Comparison of ENCODE assay signal across 1 cellular context in the genomic region with DNA sequence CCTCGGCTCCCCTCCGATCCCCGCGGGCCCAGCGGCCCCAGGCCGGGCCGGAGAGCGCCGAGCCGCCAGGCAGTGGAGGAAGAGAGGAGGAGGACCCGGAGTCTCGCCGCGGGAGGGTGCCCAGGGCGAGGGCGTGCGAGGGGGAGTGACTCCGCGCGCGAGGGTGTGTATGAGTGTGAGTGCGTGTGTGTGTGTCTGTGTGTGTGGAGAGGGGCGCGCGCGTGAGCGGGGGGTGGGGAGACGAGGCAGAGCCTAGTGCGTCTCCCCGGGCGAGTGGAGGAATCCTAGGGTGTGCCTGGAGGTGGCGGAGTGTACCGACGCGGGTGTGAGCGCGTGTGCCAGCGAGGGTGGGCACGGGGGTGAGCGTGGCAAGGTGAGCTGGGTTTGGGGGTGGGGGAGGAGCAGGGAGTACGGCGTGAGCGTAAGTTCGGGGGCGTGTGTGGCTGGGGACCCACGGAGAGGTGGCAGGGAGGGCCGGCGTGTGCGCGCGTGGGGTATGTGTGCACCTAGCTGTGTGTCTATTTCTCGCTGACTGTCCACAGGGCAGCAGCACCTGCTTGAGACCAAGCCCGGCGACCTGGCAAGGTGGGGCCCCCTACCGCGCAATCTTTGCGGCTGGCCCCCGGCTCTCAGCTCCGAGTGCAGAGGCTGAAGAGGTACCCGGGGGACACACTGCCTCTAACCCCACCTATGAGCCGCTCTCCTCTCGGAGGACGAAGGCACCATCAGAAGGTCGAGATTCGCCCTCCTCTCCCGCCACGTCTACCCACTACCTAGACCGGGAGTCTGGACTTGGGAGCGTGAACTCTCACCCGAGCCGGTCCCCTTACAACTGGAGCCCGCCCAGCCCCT.
TF ChIP-seq lines count a peak whose summit lies in the region.

No MANE protein-coding gene starts in this region.

TF ChIP-seq in HEK293, 187 proteins besides CTCF, POLR2A, EP300 and RAD21 (continued from another document):
- TF ChIP-seq, protein P1, sequence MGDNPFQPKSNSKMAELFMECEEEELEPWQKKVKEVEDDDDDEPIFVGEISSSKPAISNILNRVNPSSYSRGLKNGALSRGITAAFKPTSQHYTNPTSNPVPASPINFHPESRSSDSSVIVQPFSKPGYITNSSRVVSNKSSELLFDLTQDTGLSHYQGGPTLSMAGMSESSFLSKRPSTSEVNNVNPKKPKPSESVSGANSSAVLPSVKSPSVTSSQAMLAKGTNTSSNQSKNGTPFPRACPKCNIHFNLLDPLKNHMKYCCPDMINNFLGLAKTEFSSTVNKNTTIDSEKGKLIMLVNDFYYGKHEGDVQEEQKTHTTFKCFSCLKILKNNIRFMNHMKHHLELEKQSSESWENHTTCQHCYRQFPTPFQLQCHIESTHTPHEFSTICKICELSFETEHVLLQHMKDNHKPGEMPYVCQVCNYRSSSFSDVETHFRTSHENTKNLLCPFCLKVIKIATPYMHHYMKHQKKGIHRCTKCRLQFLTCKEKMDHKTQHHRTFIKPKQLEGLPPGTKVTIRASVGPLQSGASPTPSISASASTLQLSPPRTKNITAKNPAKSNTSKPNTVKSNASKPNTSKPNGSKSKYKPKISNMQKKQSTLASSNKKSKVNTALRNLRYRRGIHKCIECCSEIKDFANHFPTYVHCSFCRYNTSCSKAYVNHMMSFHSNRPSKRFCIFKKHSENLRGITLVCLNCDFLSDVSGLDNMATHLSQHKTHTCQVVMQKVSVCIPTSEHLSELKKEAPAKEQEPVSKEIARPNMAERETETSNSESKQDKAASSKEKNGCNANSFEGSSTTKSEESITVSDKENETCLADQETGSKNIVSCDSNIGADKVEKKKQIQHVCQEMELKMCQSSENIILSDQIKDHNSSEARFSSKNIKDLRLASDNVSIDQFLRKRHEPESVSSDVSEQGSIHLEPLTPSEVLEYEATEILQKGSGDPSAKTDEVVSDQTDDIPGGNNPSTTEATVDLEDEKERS (tag by site-specific recombination; IDR thresholded peaks at IDR 0.05) = no peak
- TF ChIP-seq KLF16 (tag by site-specific recombination; IDR thresholded peaks at IDR 0.05) (peak; percentile 97), ZNF639 (tag by site-specific recombination; IDR thresholded peaks at IDR 0.05) (0 out of 2 replicates have a peak, but pooled peaks have one; percentile 17), ZNF623 (tag by site-specific recombination; IDR thresholded peaks at IDR 0.05) (no peak), ZNF530 (tag by site-specific recombination; IDR thresholded peaks at IDR 0.05; ENCODE audit: low read depth) (no peak), ZBTB8A (tag by site-specific recombination; IDR thresholded peaks at IDR 0.05) (peak; percentile 54), PRDM2 (tag by site-specific recombination; IDR thresholded peaks at IDR 0.05; ENCODE audit: borderline replicate concordance) (no peak), ZEB2 (tag by site-specific recombination; IDR thresholded peaks at IDR 0.05) (peak; percentile 70), ZNF776 (tag by site-specific recombination; IDR thresholded peaks at IDR 0.05; ENCODE audit: borderline replicate concordance) (0 out of 2 replicates have a peak, but pooled peaks have one; percentile 52), BCL6B (tag by site-specific recombination; IDR thresholded peaks at IDR 0.05) (no peak), ZNF621 (tag by site-specific recombination; IDR thresholded peaks at IDR 0.05) (no peak), ZNF792 (tag by site-specific recombination; IDR thresholded peaks at IDR 0.05) (peak; percentile 74; the same call in 1 of the 2 replicates), SCRT2 (tag by site-specific recombination; IDR thresholded peaks at IDR 0.05) (no peak), ZNF664 (tag by site-specific recombination; IDR thresholded peaks at IDR 0.05) (no peak), WT1 (tag by site-specific recombination; IDR thresholded peaks at IDR 0.05) (peak; percentile 56), PATZ1 (tag by site-specific recombination; IDR thresholded peaks at IDR 0.05) (peak; percentile 96), ZNF350 (tag by site-specific recombination; IDR thresholded peaks at IDR 0.05) (no peak), KLF7 (tag by site-specific recombination; IDR thresholded peaks at IDR 0.05; ENCODE audit: borderline replicate concordance) (peak; percentile 50; the same call in 1 of the 2 replicates), ZFHX2 (tag by site-specific recombination; conservative IDR thresholded peaks at IDR 0.05) (peak; percentile 99), ZNF2 (tag by site-specific recombination; IDR thresholded peaks at IDR 0.05) (peak; percentile 74)
- TF ChIP-seq, protein P2, sequence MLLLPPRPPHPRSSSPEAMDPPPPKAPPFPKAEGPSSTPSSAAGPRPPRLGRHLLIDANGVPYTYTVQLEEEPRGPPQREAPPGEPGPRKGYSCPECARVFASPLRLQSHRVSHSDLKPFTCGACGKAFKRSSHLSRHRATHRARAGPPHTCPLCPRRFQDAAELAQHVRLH (tag by site-specific recombination; IDR thresholded peaks at IDR 0.05) = no peak
- TF ChIP-seq, protein P3, sequence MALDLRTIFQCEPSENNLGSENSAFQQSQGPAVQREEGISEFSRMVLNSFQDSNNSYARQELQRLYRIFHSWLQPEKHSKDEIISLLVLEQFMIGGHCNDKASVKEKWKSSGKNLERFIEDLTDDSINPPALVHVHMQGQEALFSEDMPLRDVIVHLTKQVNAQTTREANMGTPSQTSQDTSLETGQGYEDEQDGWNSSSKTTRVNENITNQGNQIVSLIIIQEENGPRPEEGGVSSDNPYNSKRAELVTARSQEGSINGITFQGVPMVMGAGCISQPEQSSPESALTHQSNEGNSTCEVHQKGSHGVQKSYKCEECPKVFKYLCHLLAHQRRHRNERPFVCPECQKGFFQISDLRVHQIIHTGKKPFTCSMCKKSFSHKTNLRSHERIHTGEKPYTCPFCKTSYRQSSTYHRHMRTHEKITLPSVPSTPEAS (tag by site-specific recombination; IDR thresholded peaks at IDR 0.05) = peak; percentile 97
- TF ChIP-seq, protein P4, sequence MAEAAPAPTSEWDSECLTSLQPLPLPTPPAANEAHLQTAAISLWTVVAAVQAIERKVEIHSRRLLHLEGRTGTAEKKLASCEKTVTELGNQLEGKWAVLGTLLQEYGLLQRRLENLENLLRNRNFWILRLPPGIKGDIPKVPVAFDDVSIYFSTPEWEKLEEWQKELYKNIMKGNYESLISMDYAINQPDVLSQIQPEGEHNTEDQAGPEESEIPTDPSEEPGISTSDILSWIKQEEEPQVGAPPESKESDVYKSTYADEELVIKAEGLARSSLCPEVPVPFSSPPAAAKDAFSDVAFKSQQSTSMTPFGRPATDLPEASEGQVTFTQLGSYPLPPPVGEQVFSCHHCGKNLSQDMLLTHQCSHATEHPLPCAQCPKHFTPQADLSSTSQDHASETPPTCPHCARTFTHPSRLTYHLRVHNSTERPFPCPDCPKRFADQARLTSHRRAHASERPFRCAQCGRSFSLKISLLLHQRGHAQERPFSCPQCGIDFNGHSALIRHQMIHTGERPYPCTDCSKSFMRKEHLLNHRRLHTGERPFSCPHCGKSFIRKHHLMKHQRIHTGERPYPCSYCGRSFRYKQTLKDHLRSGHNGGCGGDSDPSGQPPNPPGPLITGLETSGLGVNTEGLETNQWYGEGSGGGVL (tag by site-specific recombination; IDR thresholded peaks at IDR 0.05) = peak; percentile 92
